In genomic region chr11:12092714-12093113, GRCh38 we compare ENCODE assay signal across 14 cellular contexts. TPM values are rescaled to one million over a fixed set of nuclear protein-coding genes. Genes with fewer than 3 reads are reported as not detected.
A peak's percentile ranks its signal among the peaks of the same experiment; 100 is the strongest.
DNase-seq lines count a peak whose midpoint lies in the region; ATAC-seq and TF ChIP-seq lines count a peak whose summit lies in the region.
"Had no signal": no experiment of that assay in that cellular context is flagged by ENCODE, and none has a peak within 500 bp of the region (broad histone marks: within the 10 kb centered on the region; RNA-seq: fewer than 3 reads in every experiment).

No MANE protein-coding gene starts in this region.

- H3K4me1 Mint-ChIP-seq in stimulated activated naive B cell treated with anti-CD40 and anti-IgM and Interleukin-4, amounts not matched to agents 10 μg/mL and 1 μg/mL and 100 μg/mL, for 72 hours, result peaks cover 3 to 16% of the 10 kb centered on the region in 2 donors

- TF ChIP-seq EP300 in transverse colon (IDR thresholded peaks at IDR 0.05; ENCODE audit: low read depth), result no peak

- TF ChIP-seq POLR2A in heart left ventricle (IDR thresholded peaks at IDR 0.05), result no peak
- TF ChIP-seq POLR2A in transverse colon (IDR thresholded peaks at IDR 0.05), result no peak
- no peak for TF ChIP-seq POLR2A in vagina (IDR thresholded peaks at IDR 0.05)

- H3K27ac Mint-ChIP-seq in stimulated activated naive B cell treated with anti-CD40 and anti-IgM and Interleukin-4, amounts not matched to agents 10 μg/mL and 1 μg/mL and 100 μg/mL, for 72 hours, result no peak overlapping the region
- H3K27ac Mint-ChIP-seq: activated T-helper 1 cell treated with anti-CD3 and anti-CD28 coated beads, Interleukin-12 subunit alpha, Interleukin-12 subunit beta, Interleukin-2, Interleukin-4 antibody, amounts not matched to agents 30 ng/mL and 10 ng/mL and 1 ng/mL, durations not matched to agents 14 hours and 24 hours and 36 hours; immature natural killer cell had no signal

- no TSS peak for BruUV-seq in Panc1 (replicated peaks; lab: Mats Ljungman, UMichigan)

- POLR2A ChIA-PET in Panc1 (lab: Charles Lee), result no interaction called here

- no peaks in the 10 kb centered on the region for H3K9me3 Mint-ChIP-seq in stimulated activated naive B cell treated with anti-CD40 and anti-IgM and Interleukin-4, amounts not matched to agents 10 μg/mL and 1 μg/mL and 100 μg/mL, for 72 hours
- H3K9me3 Mint-ChIP-seq: activated T-helper 1 cell treated with anti-CD3 and anti-CD28 coated beads, Interleukin-12 subunit alpha, Interleukin-12 subunit beta, Interleukin-2, Interleukin-4 antibody, amounts not matched to agents 30 ng/mL and 10 ng/mL and 1 ng/mL, durations not matched to agents 14 hours and 24 hours and 36 hours; immature natural killer cell had no signal

- no peak for DNase-seq in Right ventricle myocardium superior
- DNase-seq in heart left ventricle, result no peak
- DNase-seq in Panc1 (ENCODE audit: low read depth, low spot score), result no peak
- DNase-seq in right cardiac atrium, result no peak
- no peak for DNase-seq in transverse colon
- DNase-seq in NCI-H1105 treated with DMSO at 0.1 percent for 48 hours (lab: John Stamatoyannopoulos, UW), result no peak
- no peak for DNase-seq in stimulated activated naive B cell treated with anti-CD40 and anti-IgM and Interleukin-4, amounts not matched to agents 10 μg/mL and 1 μg/mL and 100 μg/mL, for 72 hours
- no peak for DNase-seq in vagina (ENCODE audit: extremely low spot score in 2 of 2)
- DNase-seq: activated CD4-positive, alpha-beta T cell treated with anti-CD3 and anti-CD28 coated beads for 4 hours; brain microvascular endothelial cell; immature natural killer cell; upper lobe of left lung had no signal

- ATAC-seq in Right ventricle myocardium superior (ENCODE audit: poor library complexity) (peak; percentile 14), heart left ventricle (no peak), Panc1 (peak; percentile 62), right cardiac atrium (no peak)
- no peak for ATAC-seq in stimulated activated naive B cell treated with anti-CD40 and anti-IgM and Interleukin-4, amounts not matched to agents 10 μg/mL and 1 μg/mL and 100 μg/mL, for 72 hours (replicated peaks)

- in situ Hi-C loops in Panc1 (cut with HindIII; ENCODE audit: low pct_unique_long_range_greater_than_20kb, low sequenced_read_pairs) (no loop called here), transverse colon (cut with MboI; ENCODE audit: low pct_ligation_motif_present in 1 of 4, low pct_unique_long_range_greater_than_20kb in 1 of 4, low sequenced_read_pairs in 3 of 4) (no loop called here)

- CTCF ChIA-PET in Panc1 (lab: Charles Lee), result no interaction called here

- no peaks in the 10 kb centered on the region for H3K27me3 ChIP-seq in heart left ventricle
- no peaks in the 10 kb centered on the region for H3K27me3 ChIP-seq in Panc1 (ENCODE audit: control insufficient read depth, insufficient read depth, low read length)
- H3K27me3 ChIP-seq in right cardiac atrium (ENCODE audit: control insufficient read depth, insufficient read depth), result no peaks in the 10 kb centered on the region
- no peaks in the 10 kb centered on the region for H3K27me3 ChIP-seq in transverse colon
- no peaks in the 10 kb centered on the region for H3K27me3 ChIP-seq in vagina
- H3K27me3 ChIP-seq: brain microvascular endothelial cell, upper lobe of left lung had no signal

- H3K4me1 ChIP-seq in heart left ventricle, result peaks cover 0 to 60% (median 46%) of the 10 kb centered on the region in 12 donors
- H3K4me1 ChIP-seq in Panc1 (ENCODE audit: control insufficient read depth, insufficient read depth, low read length), result peaks cover 23% of the 10 kb centered on the region
- H3K4me1 ChIP-seq in right cardiac atrium (ENCODE audit: control insufficient read depth, insufficient read depth, low read length), result peaks cover 13% of the 10 kb centered on the region
- peaks cover 44 to 86% (median 67%) of the 10 kb centered on the region in 4 donors for H3K4me1 ChIP-seq in transverse colon
- H3K4me1 ChIP-seq in vagina, result peaks cover 32% of the 10 kb centered on the region

- no peak overlapping the region for H3K4me3 Mint-ChIP-seq in stimulated activated naive B cell treated with anti-CD40 and anti-IgM and Interleukin-4, amounts not matched to agents 10 μg/mL and 1 μg/mL and 100 μg/mL, for 72 hours
- H3K4me3 Mint-ChIP-seq: activated T-helper 1 cell treated with anti-CD3 and anti-CD28 coated beads, Interleukin-12 subunit alpha, Interleukin-12 subunit beta, Interleukin-2, Interleukin-4 antibody, amounts not matched to agents 30 ng/mL and 10 ng/mL and 1 ng/mL, durations not matched to agents 14 hours and 24 hours and 36 hours; immature natural killer cell had no signal

- H3K27me3 Mint-ChIP-seq in stimulated activated naive B cell treated with anti-CD40 and anti-IgM and Interleukin-4, amounts not matched to agents 10 μg/mL and 1 μg/mL and 100 μg/mL, for 72 hours, result peaks cover 10 to 14% of the 10 kb centered on the region in 2 donors

- no peaks in the 10 kb centered on the region for H3K36me3 Mint-ChIP-seq in stimulated activated naive B cell treated with anti-CD40 and anti-IgM and Interleukin-4, amounts not matched to agents 10 μg/mL and 1 μg/mL and 100 μg/mL, for 72 hours

- intact Hi-C loops in Right ventricle myocardium superior (cut with DNase I) (no loop called here), heart left ventricle (cut with DNase I) (loop anchor here in 3 of 10 donors (2.0 to 10.0 kb wide), 3 partner anchors 16 to 142 kb away; no protein-coding TSS in a partner anchor), Panc1 (cut with micrococcal nuclease; ENCODE audit: unreplicated experiment) (no loop called here), right cardiac atrium (cut with DNase I) (loop anchor here in 2 of 4 donors (10.0 kb wide), 1 partner anchor 142 kb away; no protein-coding TSS in a partner anchor), transverse colon (cut with DNase I; ENCODE audit: low total_unique reads) (no loop called here), vagina (cut with DNase I) (no loop called here)

- WGBS in heart left ventricle, 4 donors, result 63 to 75% (median 68%) methylated on average over 6 of the region's 6 CpGs
- WGBS in right cardiac atrium, result 67% methylated on average over 6 of the region's 6 CpGs
- 76% methylated on average over 6 of the region's 6 CpGs; no CpG with 5 or more reads in 1 of the 2 donors for WGBS in transverse colon (ENCODE audit: low coverage in 1 of 2), 2 donors

- TF ChIP-seq CTCF in heart left ventricle (IDR thresholded peaks at IDR 0.05) (no peak), Panc1 (IDR thresholded peaks at IDR 0.05) (no peak), transverse colon (IDR thresholded peaks at IDR 0.05) (no peak), vagina (IDR thresholded peaks at IDR 0.05) (no peak)

- no peak overlapping the region for H3K27ac ChIP-seq in heart left ventricle
- peak overlapping the region; percentile 70 for H3K27ac ChIP-seq in Panc1 (ENCODE audit: low read length)
- peak overlapping the region; percentile 51 for H3K27ac ChIP-seq in right cardiac atrium (ENCODE audit: low read length)
- H3K27ac ChIP-seq in transverse colon, result peak overlapping the region; percentile 86 to 94 (median 92)
- no peak overlapping the region for H3K27ac ChIP-seq in vagina
- H3K27ac ChIP-seq: brain microvascular endothelial cell had no signal

- H3K36me3 ChIP-seq in heart left ventricle (no peaks in the 10 kb centered on the region), Panc1 (ENCODE audit: control insufficient read depth, insufficient read depth, low read length) (no peaks in the 10 kb centered on the region), transverse colon (no peaks in the 10 kb centered on the region), vagina (no peaks in the 10 kb centered on the region)
- H3K36me3 ChIP-seq: brain microvascular endothelial cell, upper lobe of left lung had no signal

- H3K9me3 ChIP-seq in heart left ventricle (no peaks in the 10 kb centered on the region), Panc1 (ENCODE audit: control insufficient read depth, insufficient read depth, low read depth, low read length) (no peaks in the 10 kb centered on the region), right cardiac atrium (ENCODE audit: control insufficient read depth, low read length) (no peaks in the 10 kb centered on the region), transverse colon (no peaks in the 10 kb centered on the region), vagina (no peaks in the 10 kb centered on the region)
- H3K9me3 ChIP-seq: upper lobe of left lung had no signal

- H3K4me3 ChIP-seq in heart left ventricle (no peak overlapping the region), Panc1 (ENCODE audit: low read depth in 2 of 2, low read length in 2 of 2) (no peak overlapping the region), right cardiac atrium (ENCODE audit: low read length) (no peak overlapping the region), transverse colon (no peak overlapping the region), vagina (no peak overlapping the region)
- H3K4me3 ChIP-seq: skin epidermis, upper lobe of left lung had no signal

RNA-seq across cellular contexts. Expression of gene MICAL2, which starts 17.7 kb away (rescaled TPM):
- total RNA-seq in Right ventricle myocardium superior, result 34.8 TPM
- 100 to 1,000 TPM in 2 of 9 donors, 10 to 100 TPM in 7; 48.2 to 110 (median 87.8) TPM for total RNA-seq in heart left ventricle
- 10 to 100 TPM; 37.6 to 86.4 TPM for polyA plus RNA-seq in heart left ventricle
- total RNA-seq in Panc1 (2021; ENCODE audit: unreplicated experiment), result 199 TPM
- 183 TPM for polyA plus RNA-seq in Panc1 (2012; ENCODE audit: insufficient read length)
- total RNA-seq in right cardiac atrium, result 100 to 1,000 TPM in 1 of 4 donors, 10 to 100 TPM in 3; 92.1 to 115 (median 95.1) TPM
- polyA plus RNA-seq in right cardiac atrium, result 62.9 TPM
- 100 to 1,000 TPM; 309 to 483 (median 316) TPM for total RNA-seq in transverse colon
- total RNA-seq in vagina, result 41.7 TPM

Comparison
In these comparisons a context has a peak if more than half of its experiments do, and no peak if none do; other contexts are left out.
1. ATAC-seq: peak in Right ventricle myocardium superior (single experiment) and Panc1 (single experiment); none in heart left ventricle (0 of 4), right cardiac atrium (0 of 2) and stimulated activated naive B cell treated with anti-CD40 and anti-IgM and Interleukin-4, amounts not matched to agents 10 μg/mL and 1 μg/mL and 100 μg/mL, for 72 hours (0 of 2).
2. H3K27ac ChIP-seq: peak in Panc1 (single experiment), right cardiac atrium (single experiment) and transverse colon (4 of 4); none in heart left ventricle (0 of 12) and vagina (single experiment).